ENCODE assay signal across 8 cellular contexts in the genomic region with DNA sequence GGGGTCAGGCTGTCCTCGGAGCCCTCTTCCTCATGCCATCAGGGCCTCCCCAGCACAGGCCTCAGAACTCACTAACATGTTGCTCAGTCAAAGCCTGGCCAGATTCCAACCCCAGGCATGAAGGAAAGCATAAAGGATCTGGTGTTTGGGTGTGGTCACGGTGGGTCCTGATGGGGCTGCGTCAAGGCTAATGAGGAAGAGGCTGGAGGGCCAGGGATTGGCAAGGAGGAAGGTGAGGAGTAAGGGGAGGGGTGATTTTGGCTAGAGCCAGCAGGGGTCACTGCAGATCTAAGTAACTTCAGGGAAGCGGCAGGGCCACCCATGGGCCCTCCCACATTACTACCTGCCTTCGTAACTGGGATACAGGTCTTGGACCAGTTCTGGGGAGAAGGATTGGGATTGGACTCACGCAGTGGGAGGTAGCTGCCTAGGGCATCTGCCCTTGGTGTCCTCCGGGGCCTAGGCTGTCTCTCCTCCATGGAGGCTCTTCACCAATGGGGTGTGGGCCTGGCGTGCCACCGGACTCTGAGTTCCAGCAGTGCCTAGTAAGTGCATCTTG. TPM values are rescaled to one million over a fixed set of nuclear protein-coding genes. Genes with fewer than 3 reads are reported as not detected.
A peak's percentile ranks its signal among the peaks of the same experiment; 100 is the strongest.
DNase-seq lines count a peak whose midpoint lies in the region; ATAC-seq, FAIRE-seq and TF ChIP-seq lines count a peak whose summit lies in the region.

No MANE protein-coding gene starts in this region.

- H3K4me2 ChIP-seq in A549: no peak overlapping the region

- no peaks in the 10 kb centered on the region for H3K9me3 ChIP-seq in A549
- no peaks in the 10 kb centered on the region for H3K9me3 ChIP-seq in subcutaneous abdominal adipose tissue (ENCODE audit: control insufficient read depth in 5 of 5, low read length in 5 of 5)

- H3K9ac ChIP-seq in subcutaneous abdominal adipose tissue (ENCODE audit: low read length in 5 of 5): no peak overlapping the region

- H3K4me3 Mint-ChIP-seq in activated CD4-positive, alpha-beta memory T cell treated with anti-CD3 and anti-CD28 coated beads, Interleukin-2, amount 10 ng/mL, durations not matched to agents 7 days and 5 days: no peak overlapping the region
- H3K4me3 Mint-ChIP-seq in endothelial cell (ENCODE audit: unreplicated experiment) (no peak overlapping the region), naive B cell (peak overlapping the region in 2 of 8 donors; percentile 5 to 37)

- no peak overlapping the region for H3K4me3 ChIP-seq in A549
- no peak overlapping the region for H3K4me3 ChIP-seq in subcutaneous abdominal adipose tissue (ENCODE audit: low read depth in 1 of 5, low read length in 5 of 5)

- WGBS in A549 (ENCODE audit: missing lambda C conversion rate): 39% methylated on average over 9 of the region's 9 CpGs

- H3K27ac Mint-ChIP-seq in activated CD4-positive, alpha-beta memory T cell treated with anti-CD3 and anti-CD28 coated beads, Interleukin-2, amount 10 ng/mL, durations not matched to agents 7 days and 5 days: no peak overlapping the region
- H3K27ac Mint-ChIP-seq in endothelial cell (ENCODE audit: unreplicated experiment) (no peak overlapping the region), naive B cell (peak overlapping the region in 3 of 6 donors; percentile 9 to 94 (median 81))

- no peak for TF ChIP-seq EP300 in A549 (IDR thresholded peaks at IDR 0.05)

- peaks cover 0 to under 1% (median 0%) of the 10 kb centered on the region in 5 donors for H3K27me3 ChIP-seq in subcutaneous abdominal adipose tissue (ENCODE audit: control insufficient read depth in 5 of 5, insufficient read depth in 4 of 5, low read length in 5 of 5)

- no peak overlapping the region for H3K27ac ChIP-seq in A549
- peak overlapping the region; percentile 37 for H3K27ac ChIP-seq in subcutaneous abdominal adipose tissue (ENCODE audit: low read depth, low read length)

- H3K4me1 Mint-ChIP-seq in activated CD4-positive, alpha-beta memory T cell treated with anti-CD3 and anti-CD28 coated beads, Interleukin-2, amount 10 ng/mL, durations not matched to agents 7 days and 5 days: peaks cover 27% of the 10 kb centered on the region
- H3K4me1 Mint-ChIP-seq in endothelial cell (ENCODE audit: unreplicated experiment) (no peaks in the 10 kb centered on the region), naive B cell (peaks cover 21 to 28% (median 26%) of the 10 kb centered on the region in 3 donors)

- POLR2A ChIA-PET in A549 (lab: Yijun Ruan, JAX): no interaction called here
- POLR2A ChIA-PET in activated CD4-positive, alpha-beta memory T cell treated with anti-CD3 and anti-CD28 coated beads, Interleukin-2, amount 10 ng/mL, durations not matched to agents 7 days and 5 days (lab: Charles Lee): interaction anchor here (1.2 to 1.9 kb wide), 4 partner anchors 9 to 357 kb away, joined by 3 to 15 read pairs (median 6); partner anchors contain the start of gene VEGFA

- TF ChIP-seq CTCF in A549 (IDR thresholded peaks at IDR 0.05) (peak; percentile 49), GM13976 (IDR thresholded peaks at IDR 0.05; ENCODE audit: borderline replicate concordance, control extremely low read depth, extremely low read depth, insufficient read depth, missing control alignments) (peak; percentile 69), endothelial cell (IDR thresholded peaks at IDR 0.05; ENCODE audit: unreplicated experiment) (no peak)

- H3K36me3 Mint-ChIP-seq in activated CD4-positive, alpha-beta memory T cell treated with anti-CD3 and anti-CD28 coated beads, Interleukin-2, amount 10 ng/mL, durations not matched to agents 7 days and 5 days (ENCODE audit: low read depth): no peaks in the 10 kb centered on the region
- H3K36me3 Mint-ChIP-seq in endothelial cell (ENCODE audit: low read depth, unreplicated experiment) (no peaks in the 10 kb centered on the region), naive B cell (no peaks in the 10 kb centered on the region)

- H3K36me3 ChIP-seq in subcutaneous abdominal adipose tissue (ENCODE audit: control insufficient read depth in 5 of 5, insufficient read depth in 5 of 5, low read length in 5 of 5): no peaks in the 10 kb centered on the region

- ATAC-seq in A549 (peak; percentile 88 to 97), HG03103 (IDR thresholded peaks at IDR 0.05; ENCODE audit: low read depth, unreplicated experiment) (peak; percentile 48), naive B cell (ENCODE audit: low read depth in 2 of 2) (peak; percentile 65 to 69)

- CTCF ChIA-PET in A549 (lab: Yijun Ruan, JAX): interaction anchor here (0.6 to 2.5 kb wide), 18 partner anchors 9 to 355 kb away, joined by 3 to 18 read pairs (median 4); partner anchors contain the start of gene VEGFA
- CTCF ChIA-PET in activated CD4-positive, alpha-beta memory T cell treated with anti-CD3 and anti-CD28 coated beads, Interleukin-2, amount 10 ng/mL, durations not matched to agents 7 days and 5 days (lab: Charles Lee): interaction anchor here (0.6 to 3.2 kb wide), 15 partner anchors 10 to 355 kb away, joined by 3 to 32 read pairs (median 5); partner anchors contain the start of genes MRPS18A and VEGFA

- no peak for TF ChIP-seq POLR2A in A549 (IDR thresholded peaks at IDR 0.05; ENCODE audit: low read length)

- no peaks in the 10 kb centered on the region for H3K9me3 Mint-ChIP-seq in activated CD4-positive, alpha-beta memory T cell treated with anti-CD3 and anti-CD28 coated beads, Interleukin-2, amount 10 ng/mL, durations not matched to agents 7 days and 5 days
- H3K9me3 Mint-ChIP-seq in endothelial cell (ENCODE audit: unreplicated experiment) (no peaks in the 10 kb centered on the region), naive B cell (peaks cover 0 to 2% (median 0%) of the 10 kb centered on the region in 7 donors)

- H3K27me3 Mint-ChIP-seq in activated CD4-positive, alpha-beta memory T cell treated with anti-CD3 and anti-CD28 coated beads, Interleukin-2, amount 10 ng/mL, durations not matched to agents 7 days and 5 days: peaks cover 2% of the 10 kb centered on the region
- no peaks in the 10 kb centered on the region for H3K27me3 Mint-ChIP-seq in endothelial cell (ENCODE audit: unreplicated experiment)
- H3K27me3 Mint-ChIP-seq in naive B cell: peaks cover 5 to 10% (median 7%) of the 10 kb centered on the region in 3 donors

- DNase-seq in A549 (ENCODE audit: low read depth in 1 of 2, low spot score in 1 of 2) (peak; percentile 56 to 74), GM13976 (ENCODE audit: low spot score) (peak; percentile 85), NCI-H69 (lab: John Stamatoyannopoulos, UW) (peak; percentile 78), endothelial cell (ENCODE audit: low spot score) (peak; percentile 39), naive B cell (peak; percentile 61)
- DNase-seq in activated CD4-positive, alpha-beta memory T cell treated with anti-CD3 and anti-CD28 coated beads, Interleukin-2, amount 10 ng/mL, durations not matched to agents 7 days and 5 days: peak; percentile 78

- FAIRE-seq in A549 (lab: Jason Lieb, UNC): no peak

- H3K4me1 ChIP-seq in A549 (peaks cover 9% of the 10 kb centered on the region; the same call in 2 of the 3 replicates), subcutaneous abdominal adipose tissue (ENCODE audit: control insufficient read depth in 5 of 5, insufficient read depth in 5 of 5, low read length in 5 of 5) (peaks cover 0 to 24% (median 22%) of the 10 kb centered on the region in 5 donors)

- in situ Hi-C loops in GM13976 (cut with MboI; ENCODE audit: low sequenced_read_pairs, unreplicated experiment): no loop called here

- peak; percentile 66 to 80 for TF ChIP-seq RAD21 in A549 (conservative IDR thresholded peaks at IDR 0.05 in 1 of 2, IDR thresholded peaks at IDR 0.05 in 1 of 2)

TF ChIP-seq in A549, 52 proteins besides CTCF, POLR2A, EP300 and RAD21:
- TF ChIP-seq FOSL2 (IDR thresholded peaks at IDR 0.05) (no peak), FOSL2 (CRISPR knock-in tag; IDR thresholded peaks at IDR 0.05) (no peak), SMC3 (IDR thresholded peaks at IDR 0.05) (peak; percentile 54)

RNA-seq across cellular contexts. Expression of gene MRPS18A, which starts 36.2 kb away (rescaled TPM):
- 44.2 and 54.2 TPM in 2 replicates for polyA plus RNA-seq in A549 (2011; rRNA removed)
- polyA plus RNA-seq in A549 (2012; cell fraction: cytosol; rRNA removed): 63.2 and 69.3 TPM in 2 replicates
- 48.8 and 60.2 TPM in 2 replicates for polyA plus RNA-seq in A549 (2012; cell fraction: nucleus; rRNA removed)
- 38.0 to 42.1 TPM (median 41.1 TPM) in 3 replicates for polyA plus RNA-seq in A549 (2017; fragmentation: RNase III; extraction: RNeasy Plus Mini Kit Qiagen cat#74134 plus additional on column Dnase treatment)
- 60.9 and 76.0 TPM in 2 replicates for polyA minus RNA-seq in A549 (2011; rRNA and poly(A)+ RNA removed)
- 10 to 100 TPM; 38.5 to 40.5 TPM for total RNA-seq in activated CD4-positive, alpha-beta memory T cell treated with anti-CD3 and anti-CD28 coated beads, Interleukin-2, amount 10 ng/mL, durations not matched to agents 7 days and 5 days
- total RNA-seq in endothelial cell (ENCODE audit: unreplicated experiment): 45.5 TPM
- polyA plus RNA-seq in naive B cell (ENCODE audit: low read depth in 6 of 6): 10 to 100 TPM; 61.1 to 91.0 (median 80.1) TPM

RNA-seq across cellular contexts. Expression of gene VEGFA, which starts 46.2 kb away (rescaled TPM):
- polyA plus RNA-seq in A549 (2011; rRNA removed): 83.7 and 101 TPM in 2 replicates
- polyA plus RNA-seq in A549 (2012; cell fraction: cytosol; rRNA removed): 71.6 and 78.6 TPM in 2 replicates
- polyA plus RNA-seq in A549 (2012; cell fraction: nucleus; rRNA removed): 87.2 and 111 TPM in 2 replicates
- polyA plus RNA-seq in A549 (2017; fragmentation: RNase III; extraction: RNeasy Plus Mini Kit Qiagen cat#74134 plus additional on column Dnase treatment): 35.4 to 41.1 TPM (median 35.8 TPM) in 3 replicates
- polyA minus RNA-seq in A549 (2011; rRNA and poly(A)+ RNA removed): 125 and 135 TPM in 2 replicates
- total RNA-seq in activated CD4-positive, alpha-beta memory T cell treated with anti-CD3 and anti-CD28 coated beads, Interleukin-2, amount 10 ng/mL, durations not matched to agents 7 days and 5 days: 10 to 100 TPM; 48.1 to 49.5 TPM
- 3.5 TPM for total RNA-seq in endothelial cell (ENCODE audit: unreplicated experiment)
- polyA plus RNA-seq in naive B cell (ENCODE audit: low read depth in 6 of 6): under 1 TPM in 4 of 6 donors, not detected in 2; 0.08 to 0.70 (median 0.41) TPM

Comparison
In these comparisons a context has a peak if more than half of its experiments do, and no peak if none do; other contexts are left out.
1. RNA of gene VEGFA, which starts 46.2 kb away (total RNA-seq): 48.1 to 49.5 TPM in activated CD4-positive, alpha-beta memory T cell treated with anti-CD3 and anti-CD28 coated beads, Interleukin-2, amount 10 ng/mL, durations not matched to agents 7 days and 5 days; 3.5 TPM in endothelial cell (single experiment); every median in the first group is over 10 times any median in the second.
2. Peak in every context shown above with its lines, with median percentiles within 50 percentile points of each other: ATAC-seq and DNase-seq.